In genomic region chr14:72522847-72523246, GRCh38 we compare ENCODE assay signal across 15 cellular contexts.
A peak's percentile ranks its signal among the peaks of the same experiment; 100 is the strongest.
DNase-seq lines count a peak whose midpoint lies in the region; ATAC-seq, FAIRE-seq and TF ChIP-seq lines count a peak whose summit lies in the region.
"Had no signal": no experiment of that assay in that cellular context is flagged by ENCODE, and none has a peak within 500 bp of the region (broad histone marks: within the 10 kb centered on the region; RNA-seq: fewer than 3 reads in every experiment).

No MANE protein-coding gene starts in this region.

- no peak overlapping the region for H3K27ac Mint-ChIP-seq in Calu3 (ENCODE audit: unreplicated experiment)
- H3K27ac Mint-ChIP-seq: CD4-positive, alpha-beta memory T cell had no signal

- H3K4me3 ChIP-seq in right lobe of liver (no peak overlapping the region), HepG2 (replicated peaks in 1 of 3; ENCODE audit: insufficient read depth in 1 of 3, low read depth in 2 of 3, low read length in 3 of 3) (no peak overlapping the region), MM.1S (ENCODE audit: low read length) (no peak overlapping the region), lower lobe of right lung (no peak overlapping the region)
- H3K4me3 ChIP-seq: BLaER1, GM23248 had no signal

- FAIRE-seq in HepG2 (lab: Jason Lieb, UNC) = no peak
- peak; percentile 58 for FAIRE-seq in urothelium cell line (lab: Jason Lieb, UNC)
- FAIRE-seq: H54 had no signal

- H3K27me3 Mint-ChIP-seq in Calu3 (ENCODE audit: unreplicated experiment) = no peaks in the 10 kb centered on the region
- H3K27me3 Mint-ChIP-seq: CD4-positive, alpha-beta memory T cell had no signal

- intact Hi-C loops in right lobe of liver (cut with DNase I) (no loop called here), HepG2 (cut with micrococcal nuclease; ENCODE audit: unreplicated experiment) (no loop called here), lower lobe of right lung (cut with DNase I) (no loop called here), Calu3 (cut with micrococcal nuclease; ENCODE audit: unreplicated experiment) (loop anchor here (10.0 kb wide), 1 partner anchor 142 kb away; no protein-coding TSS in a partner anchor)

- H3K4me3 Mint-ChIP-seq in Calu3 (ENCODE audit: low read depth, unreplicated experiment) = no peak overlapping the region
- H3K4me3 Mint-ChIP-seq: CD4-positive, alpha-beta memory T cell had no signal

- H3K79me2 ChIP-seq in HepG2 (ENCODE audit: insufficient read depth, low read length) = no peaks in the 10 kb centered on the region
- no peaks in the 10 kb centered on the region for H3K79me2 ChIP-seq in MM.1S (ENCODE audit: low read length)

- H3K36me3 ChIP-seq in right lobe of liver (no peaks in the 10 kb centered on the region), HepG2 (replicated peaks in 1 of 2; ENCODE audit: control insufficient read depth in 1 of 2, insufficient read depth in 2 of 2, low read length in 2 of 2) (no peaks in the 10 kb centered on the region), MM.1S (replicated peaks; ENCODE audit: insufficient read depth, low read length) (no peaks in the 10 kb centered on the region), lower lobe of right lung (no peaks in the 10 kb centered on the region)
- H3K36me3 ChIP-seq: BLaER1 had no signal

- H3K27me3 ChIP-seq in right lobe of liver (no peaks in the 10 kb centered on the region), HepG2 (ENCODE audit: control insufficient read depth in 1 of 2, insufficient read depth in 2 of 2, low read length in 2 of 2) (no peaks in the 10 kb centered on the region; a peak in 1 of 5 replicates), MM.1S (replicated peaks; ENCODE audit: insufficient read depth, low read length) (no peaks in the 10 kb centered on the region), lower lobe of right lung (ENCODE audit: low read depth) (no peaks in the 10 kb centered on the region)
- H3K27me3 ChIP-seq: BLaER1 had no signal

- peaks cover 0 to 20% (median 6%) of the 10 kb centered on the region in 4 donors for H3K4me1 ChIP-seq in right lobe of liver
- H3K4me1 ChIP-seq in HepG2 (ENCODE audit: insufficient read depth, low read length) = no peaks in the 10 kb centered on the region
- H3K4me1 ChIP-seq in MM.1S (ENCODE audit: low read length) = peaks cover 64% of the 10 kb centered on the region
- peaks cover 34% of the 10 kb centered on the region for H3K4me1 ChIP-seq in lower lobe of right lung

- H3K36me3 Mint-ChIP-seq in Calu3 (ENCODE audit: insufficient read depth, unreplicated experiment) = no peaks in the 10 kb centered on the region
- H3K36me3 Mint-ChIP-seq: CD4-positive, alpha-beta memory T cell had no signal

- BruUV-seq in HepG2 (replicated peaks; lab: Mats Ljungman, UMichigan) (no TSS peak), Calu3 (replicated peaks; lab: Mats Ljungman, UMichigan) (no TSS peak)

- H3K4me2 ChIP-seq in HepG2 (ENCODE audit: low read depth, low read length) (no peak overlapping the region), MM.1S (ENCODE audit: low read depth, low read length) (no peak overlapping the region)
- H3K4me2 ChIP-seq: BLaER1 had no signal

- no peaks in the 10 kb centered on the region for H3K9me3 ChIP-seq in right lobe of liver
- H3K9me3 ChIP-seq in HepG2 (ENCODE audit: low read length) = no peaks in the 10 kb centered on the region
- no peaks in the 10 kb centered on the region for H3K9me3 ChIP-seq in MM.1S (replicated peaks; ENCODE audit: insufficient read depth, low read length)
- no peaks in the 10 kb centered on the region for H3K9me3 ChIP-seq in lower lobe of right lung

- ATAC-seq in right lobe of liver (peak; percentile 57 to 73 (median 66)), HepG2 (no peak), lower lobe of right lung (no peak)

- TF ChIP-seq CTCF in right lobe of liver (IDR thresholded peaks at IDR 0.05) (no peak), HepG2 (CRISPR knock-in tag; IDR thresholded peaks at IDR 0.05) (no peak), MM.1S (IDR thresholded peaks at IDR 0.05; ENCODE audit: low read length) (no peak), lower lobe of right lung (IDR thresholded peaks at IDR 0.05) (no peak), Calu3 (IDR thresholded peaks at IDR 0.05; ENCODE audit: unreplicated experiment) (no peak)

- CTCF ChIA-PET in HepG2 (lab: Yijun Ruan, JAX; ENCODE audit: low intra/inter-chr PET ratio, low total read pairs) = no interaction called here
- CTCF ChIA-PET in Calu3 (lab: Charles Lee) = no interaction called here

- TF ChIP-seq POLR2A in right lobe of liver (IDR thresholded peaks at IDR 0.05) = no peak
- no peak for TF ChIP-seq POLR2A in HepG2 (IDR thresholded peaks at IDR 0.05; ENCODE audit: insufficient read depth in 1 of 2, low read depth in 2 of 2, low read length in 2 of 2)

- H4K20me1 ChIP-seq in HepG2 (ENCODE audit: insufficient read depth, low read length) = no peaks in the 10 kb centered on the region
- H4K20me1 ChIP-seq in MM.1S (ENCODE audit: insufficient read depth, low read length) = no peaks in the 10 kb centered on the region
- H4K20me1 ChIP-seq: BLaER1 had no signal

- no peak for TF ChIP-seq EP300 in HepG2 (IDR thresholded peaks at IDR 0.05; ENCODE audit: low read depth in 2 of 2, low read length in 2 of 2)
- TF ChIP-seq EP300 in HepG2 (CRISPR knock-in tag; IDR thresholded peaks at IDR 0.05; ENCODE audit: borderline replicate concordance) = no peak

- H3K27ac ChIP-seq in right lobe of liver (peak overlapping the region in 2 of 3 donors; percentile 27 to 52), HepG2 (ENCODE audit: extremely low read length, insufficient read depth, low read length) (no peak overlapping the region), MM.1S (ENCODE audit: low read length) (peak overlapping the region; percentile 100), lower lobe of right lung (peak overlapping the region; percentile 34)
- H3K27ac ChIP-seq: BLaER1 had no signal

- H3K9me3 Mint-ChIP-seq in Calu3 (ENCODE audit: low read depth, unreplicated experiment) = no peaks in the 10 kb centered on the region

- H3K9me2 ChIP-seq in MM.1S (replicated peaks; ENCODE audit: insufficient read depth, low read length) = no peaks in the 10 kb centered on the region

- 61% methylated on average over 3 of the region's 4 CpGs for WGBS in right lobe of liver (ENCODE audit: insufficient coverage, low coverage, low lambda C conversion rate, missing lambda C conversion rate)
- WGBS in HepG2 (ENCODE audit: low lambda C conversion rate) = 60% methylated on average over 3 of the region's 4 CpGs

- H3K4me1 Mint-ChIP-seq in Calu3 (ENCODE audit: low read depth, unreplicated experiment) = peaks cover 1% of the 10 kb centered on the region

- DNase-seq in right lobe of liver (peak in 1 of 3 donors; percentile 58), HepG2 (ENCODE audit: low spot score) (no peak), MM.1S (no peak), lower lobe of right lung (no peak), urothelium cell line (ENCODE audit: low spot score) (no peak), anterior cingulate cortex (lab: John Stamatoyannopoulos, UW) (no peak), Calu3 (no peak)
- no peak for DNase-seq in stimulated activated CD4-positive, alpha-beta T cell treated with anti-CD3 and anti-CD28 coated beads, Interleukin-4, amount 100 ng/mL, for 4 hours
- DNase-seq: 8988T, DMS79 treated with DMSO at 0.1 percent for 48 hours, GF-D8 had no signal

- no peak for TF ChIP-seq RAD21 in HepG2 (CRISPR knock-in tag; IDR thresholded peaks at IDR 0.05)

- in situ Hi-C loops in HepG2 (cut with HindIII; ENCODE audit: extremely low pct_ligation_motif_present, low pct_unique_long_range_greater_than_20kb) = no loop called here

- no peak overlapping the region for H2AFZ ChIP-seq in HepG2 (ENCODE audit: low read length)
- H2AFZ ChIP-seq in MM.1S (ENCODE audit: low read length) = no peak overlapping the region

- H3K9ac ChIP-seq in HepG2 (ENCODE audit: insufficient read depth, low read depth, low read length) = no peak overlapping the region
- no peak overlapping the region for H3K9ac ChIP-seq in MM.1S (ENCODE audit: low read length)
- H3K9ac ChIP-seq: BLaER1, GM23248 had no signal

- POLR2A ChIA-PET in HepG2 (lab: Yijun Ruan, JAX) = no interaction called here

- H3F3A ChIP-seq in MM.1S (ENCODE audit: insufficient read depth, low read length) = peaks cover 37% of the 10 kb centered on the region

TF ChIP-seq in HepG2, 621 proteins besides CTCF, POLR2A, EP300 and RAD21 (continues in another document):
- TF ChIP-seq HMG20B (CRISPR knock-in tag; conservative IDR thresholded peaks at IDR 0.05) = no peak
- TF ChIP-seq SMAD3 (CRISPR knock-in tag; IDR thresholded peaks at IDR 0.05) = no peak
- TF ChIP-seq SP140L (CRISPR knock-in tag; IDR thresholded peaks at IDR 0.05; ENCODE audit: borderline replicate concordance) = no peak
- TF ChIP-seq ZBED4 (CRISPR knock-in tag; IDR thresholded peaks at IDR 0.05; ENCODE audit: borderline replicate concordance) = no peak
- no peak for TF ChIP-seq MAFF (IDR thresholded peaks at IDR 0.05; ENCODE audit: low read depth, low read length)
- TF ChIP-seq ZNF496 (CRISPR knock-in tag; IDR thresholded peaks at IDR 0.05; ENCODE audit: insufficient replicate concordance) = no peak
- no peak for TF ChIP-seq DDIT3 (CRISPR knock-in tag; IDR thresholded peaks at IDR 0.05)

Comparison
In these comparisons a context has a peak if more than half of its experiments do, and no peak if none do; other contexts are left out.
1. ATAC-seq: peak in right lobe of liver (4 of 4); none in HepG2 (single experiment) and lower lobe of right lung (0 of 2).